ENCODE assay signal across 11 cellular contexts in genomic region chr11:8082391-8083087, GRCh38. TPM values are rescaled to one million over a fixed set of nuclear protein-coding genes. Genes with fewer than 3 reads are reported as not detected.
DNase-seq lines count a peak whose midpoint lies in the region; ATAC-seq and TF ChIP-seq lines count a peak whose summit lies in the region.
"Had no signal": no experiment of that assay in that cellular context is flagged by ENCODE, and none has a peak within 500 bp of the region (broad histone marks: within the 10 kb centered on the region; RNA-seq: fewer than 3 reads in every experiment).

No MANE protein-coding gene starts in this region.

- H3K4me1 ChIP-seq in upper lobe of right lung = peaks cover 5% of the 10 kb centered on the region

- H3K9ac ChIP-seq in SK-N-MC (ENCODE audit: insufficient read length) = no peak overlapping the region

- DNase-seq in left cardiac atrium = peak; percentile 20
- no peak for DNase-seq in cardiac septum (ENCODE audit: low spot score)
- no peak for DNase-seq in SK-N-MC (ENCODE audit: low read depth, low spot score)
- peak; percentile 66 for DNase-seq in iPS-NIHi11 (ENCODE audit: low spot score)
- DNase-seq in upper lobe of right lung = peak; percentile 19
- no peak for DNase-seq in activated gamma-delta T cell (lab: John Stamatoyannopoulos, UW)
- DNase-seq: activated naive CD4-positive, alpha-beta T cell treated with Interleukin-2 at 50 U/mL for 16 hours; NCI-H2029 treated with DMSO at 0.1 percent for 48 hours; stomach had no signal

- peaks cover 10% of the 10 kb centered on the region for H3K27me3 ChIP-seq in upper lobe of right lung

- no peaks in the 10 kb centered on the region for H3K36me3 ChIP-seq in SK-N-MC (ENCODE audit: insufficient read depth, low read length)
- H3K36me3 ChIP-seq in upper lobe of right lung = no peaks in the 10 kb centered on the region
- H3K36me3 ChIP-seq: stomach had no signal

- no peak overlapping the region for H3K27ac ChIP-seq in SK-N-MC
- H3K27ac ChIP-seq in upper lobe of right lung = no peak overlapping the region

- H3K4me3 ChIP-seq in SK-N-MC (peak overlapping the region; percentile 81), upper lobe of right lung (no peak overlapping the region)

- intact Hi-C loops in left cardiac atrium (cut with DNase I) (no loop called here), cardiac septum (cut with DNase I) (no loop called here), upper lobe of right lung (cut with DNase I) (no loop called here)

- TF ChIP-seq CTCF in upper lobe of right lung (IDR thresholded peaks at IDR 0.05) = no peak

- H3K9me3 ChIP-seq in SK-N-MC (ENCODE audit: low read depth, low read length) (no peaks in the 10 kb centered on the region), upper lobe of right lung (no peaks in the 10 kb centered on the region)
- H3K9me3 ChIP-seq: stomach had no signal

- ATAC-seq in left cardiac atrium (no peak), upper lobe of right lung (no peak), GM18858 (IDR thresholded peaks at IDR 0.05; ENCODE audit: unreplicated experiment) (no peak), GM21717 (IDR thresholded peaks at IDR 0.05; ENCODE audit: unreplicated experiment) (no peak)

RNA-seq across cellular contexts. Expression of gene TUB, which starts 1.5 kb away (rescaled TPM):
- total RNA-seq in left cardiac atrium = 10 to 100 TPM; 11.6 to 13.1 TPM
- 12.2 TPM for total RNA-seq in cardiac septum
- 3.6 TPM for total RNA-seq in upper lobe of right lung

Comparison
In these comparisons a context has a peak if more than half of its experiments do, and no peak if none do; other contexts are left out.
1. DNase-seq: peak in left cardiac atrium (single experiment), iPS-NIHi11 (single experiment) and upper lobe of right lung (single experiment); none in cardiac septum (single experiment), SK-N-MC (single experiment) and activated gamma-delta T cell (single experiment).